ENCODE assay signal across 9 cellular contexts in genomic region chr11:13463779-13464290, GRCh38. TPM values are rescaled to one million over a fixed set of nuclear protein-coding genes. Genes with fewer than 3 reads are reported as not detected.
DNase-seq lines count a peak whose midpoint lies in the region; TF ChIP-seq lines count a peak whose summit lies in the region.
"Had no signal": no experiment of that assay in that cellular context is flagged by ENCODE, and none has a peak within 500 bp of the region (broad histone marks: within the 10 kb centered on the region; RNA-seq: fewer than 3 reads in every experiment).

No MANE protein-coding gene starts in this region.

- H3K36me3 Mint-ChIP-seq in dendritic cell treated with granulocyte-macrophage colony-stimulating factor and Interleukin-4, amounts not matched to agents 40 ng/mL and 50 ng/mL, for 4 days (ENCODE audit: low read depth): peaks cover 17% of the 10 kb centered on the region
- peaks cover 2% of the 10 kb centered on the region for H3K36me3 Mint-ChIP-seq in neural progenitor cell

- H2AFZ ChIP-seq in MM.1S (ENCODE audit: low read length) (peak overlapping the region; percentile 84), neural progenitor cell (replicated peaks) (peak overlapping the region; percentile 91)

- no peaks in the 10 kb centered on the region for H3K9me2 ChIP-seq in MM.1S (replicated peaks; ENCODE audit: insufficient read depth, low read length)

- H3K79me2 ChIP-seq in MM.1S (ENCODE audit: low read length): peaks cover 38% of the 10 kb centered on the region
- H3K79me2 ChIP-seq in neural progenitor cell (ENCODE audit: low read depth): peaks cover 34% of the 10 kb centered on the region

- no peaks in the 10 kb centered on the region for H3K36me3 ChIP-seq in ES-I3 (ENCODE audit: insufficient read depth, low read length)
- no peaks in the 10 kb centered on the region for H3K36me3 ChIP-seq in MM.1S (replicated peaks; ENCODE audit: insufficient read depth, low read length)
- H3K36me3 ChIP-seq in neural progenitor cell: no peaks in the 10 kb centered on the region

- no peaks in the 10 kb centered on the region for H3K27me3 ChIP-seq in MM.1S (replicated peaks; ENCODE audit: insufficient read depth, low read length)
- no peaks in the 10 kb centered on the region for H3K27me3 ChIP-seq in neural progenitor cell

- H3K27me3 Mint-ChIP-seq in dendritic cell treated with granulocyte-macrophage colony-stimulating factor and Interleukin-4, amounts not matched to agents 40 ng/mL and 50 ng/mL, for 4 days: no peaks in the 10 kb centered on the region
- peaks cover 2% of the 10 kb centered on the region for H3K27me3 Mint-ChIP-seq in neural progenitor cell (ENCODE audit: insufficient read depth, low read depth)

- peak overlapping the region; percentile 100 for H3K27ac Mint-ChIP-seq in dendritic cell treated with granulocyte-macrophage colony-stimulating factor and Interleukin-4, amounts not matched to agents 40 ng/mL and 50 ng/mL, for 4 days
- H3K27ac Mint-ChIP-seq in neural progenitor cell: peak overlapping the region; percentile 99

- H3K9ac ChIP-seq in ES-I3 (ENCODE audit: low read depth, low read length): peak overlapping the region; percentile 78
- peak overlapping the region; percentile 71; the same call in 1 of the 2 replicates for H3K9ac ChIP-seq in MM.1S (ENCODE audit: low read length)
- peak overlapping the region; percentile 79 for H3K9ac ChIP-seq in neural progenitor cell

- TF ChIP-seq CTCF in MM.1S (IDR thresholded peaks at IDR 0.05; ENCODE audit: low read length): no peak
- no peak for TF ChIP-seq CTCF in neural progenitor cell (IDR thresholded peaks at IDR 0.05)

- H4K20me1 ChIP-seq in MM.1S (ENCODE audit: insufficient read depth, low read length) (no peaks in the 10 kb centered on the region), neural progenitor cell (ENCODE audit: low read depth) (peaks cover 9% of the 10 kb centered on the region)

- H3K4me2 ChIP-seq in MM.1S (ENCODE audit: low read depth, low read length): peak overlapping the region; percentile 85
- peak overlapping the region; percentile 83 for H3K4me2 ChIP-seq in neural progenitor cell

- DNase-seq in MM.1S (peak; percentile 35), neural progenitor cell (ENCODE audit: low spot score) (peak; percentile 52), RKO (ENCODE audit: low spot score) (no peak), NCI-H128 (lab: John Stamatoyannopoulos, UW; ENCODE audit: unreplicated experiment) (no peak), COLO829 (ENCODE audit: low spot score) (no peak)
- DNase-seq in activated CD4-positive, CD25-positive, alpha-beta regulatory T cell treated with anti-CD3 and anti-CD28 coated beads, Interleukin-2, amount 50 U/mL, for 72 hours: no peak

- peak overlapping the region; percentile 99 for H3K4me3 Mint-ChIP-seq in dendritic cell treated with granulocyte-macrophage colony-stimulating factor and Interleukin-4, amounts not matched to agents 40 ng/mL and 50 ng/mL, for 4 days
- peak overlapping the region; percentile 98 for H3K4me3 Mint-ChIP-seq in neural progenitor cell

- peaks cover 35% of the 10 kb centered on the region for H3K4me1 Mint-ChIP-seq in dendritic cell treated with granulocyte-macrophage colony-stimulating factor and Interleukin-4, amounts not matched to agents 40 ng/mL and 50 ng/mL, for 4 days (ENCODE audit: low read depth)
- H3K4me1 Mint-ChIP-seq in neural progenitor cell: peaks cover 19% of the 10 kb centered on the region

- no peaks in the 10 kb centered on the region for H3F3A ChIP-seq in MM.1S (ENCODE audit: insufficient read depth, low read length)
- peaks cover 20% of the 10 kb centered on the region for H3F3A ChIP-seq in neural progenitor cell (ENCODE audit: low read depth)

- H3K9me3 Mint-ChIP-seq in dendritic cell treated with granulocyte-macrophage colony-stimulating factor and Interleukin-4, amounts not matched to agents 40 ng/mL and 50 ng/mL, for 4 days: no peaks in the 10 kb centered on the region
- no peaks in the 10 kb centered on the region for H3K9me3 Mint-ChIP-seq in neural progenitor cell

- H3K4me1 ChIP-seq in ES-I3 (ENCODE audit: insufficient read depth, low read length) (peaks cover 4% of the 10 kb centered on the region; the same call in 1 of the 2 replicates), MM.1S (ENCODE audit: low read length) (peaks cover 10% of the 10 kb centered on the region; the same call in 1 of the 2 replicates), neural progenitor cell (peaks cover 10% of the 10 kb centered on the region)

- H3K4me3 ChIP-seq in MM.1S (ENCODE audit: low read length): peak overlapping the region; percentile 76
- peak overlapping the region; percentile 93 for H3K4me3 ChIP-seq in neural progenitor cell

- H3K9me3 ChIP-seq in ES-I3 (ENCODE audit: control insufficient read depth, insufficient read depth, low read length): no peaks in the 10 kb centered on the region
- H3K9me3 ChIP-seq in MM.1S (replicated peaks; ENCODE audit: insufficient read depth, low read length): no peaks in the 10 kb centered on the region
- H3K9me3 ChIP-seq in neural progenitor cell (ENCODE audit: low read depth): no peaks in the 10 kb centered on the region

- H3K27ac ChIP-seq in MM.1S (ENCODE audit: low read length) (peak overlapping the region; percentile 61; the same call in 1 of the 2 replicates), neural progenitor cell (peak overlapping the region; percentile 15)

- intact Hi-C loops in dendritic cell treated with granulocyte-macrophage colony-stimulating factor and Interleukin-4, amounts not matched to agents 40 ng/mL and 50 ng/mL, for 4 days (cut with micrococcal nuclease): loop anchor here (1.0 to 10.0 kb wide), 4 partner anchors 49 to 279 kb away; partner anchors contain the start of genes BMAL1 and FAR1

RNA-seq across cellular contexts. Expression of gene BTBD10, which starts 0.8 kb away (rescaled TPM):
- 46.1 and 59.3 TPM in 2 replicates for total RNA-seq in neural progenitor cell (ENCODE audit: low replicate concordance)

RNA-seq across cellular contexts. Expression of gene PTH, which starts 32.0 kb away (rescaled TPM):
- total RNA-seq in neural progenitor cell (ENCODE audit: low replicate concordance): not detected in 2 replicates
- total RNA-seq: T-helper 2 cell treated with Interferon-gamma antibody and Interleukin-4, amounts not matched to agents 100 ng/mL and 5 ng/mL, for 36 hours had no signal

Comparison
In these comparisons a context has a peak if more than half of its experiments do, and no peak if none do; other contexts are left out.
1. DNase-seq: peak in MM.1S (single experiment) and neural progenitor cell (single experiment); none in RKO (single experiment), NCI-H128 (single experiment), COLO829 (single experiment) and activated CD4-positive, CD25-positive, alpha-beta regulatory T cell treated with anti-CD3 and anti-CD28 coated beads, Interleukin-2, amount 50 U/mL, for 72 hours (single experiment).
2. Peak in every context shown above with its lines, with median percentiles within 50 percentile points of each other: H3K9ac ChIP-seq.